ENCODE assay signal across 11 cellular contexts in the genomic region with DNA sequence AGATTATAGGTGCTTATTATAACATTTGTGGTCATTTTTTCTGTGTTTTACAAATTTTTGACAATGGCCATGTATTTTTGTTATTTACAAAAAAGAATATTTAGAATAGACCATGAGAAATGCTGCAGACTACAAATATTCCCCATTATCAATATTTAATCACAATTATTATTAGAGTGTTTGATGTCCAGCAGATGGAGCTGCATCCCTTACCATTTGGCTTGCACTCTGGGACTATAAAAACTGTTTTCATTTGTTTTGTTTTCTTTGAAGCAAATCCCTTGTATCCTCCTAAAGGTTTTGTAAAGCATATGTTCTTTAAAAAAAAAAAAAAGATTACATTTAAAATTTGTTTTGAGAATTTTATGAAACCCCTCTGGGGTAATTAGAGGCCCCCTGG.
DNase-seq lines count a peak whose midpoint lies in the region; ATAC-seq, FAIRE-seq and TF ChIP-seq lines count a peak whose summit lies in the region.
"Had no signal": no experiment of that assay in that cellular context is flagged by ENCODE, and none has a peak within 500 bp of the region (broad histone marks: within the 10 kb centered on the region; RNA-seq: fewer than 3 reads in every experiment).

No MANE protein-coding gene starts in this region.

- no peaks in the 10 kb centered on the region for H3K4me1 ChIP-seq in GM23248 (ENCODE audit: insufficient read depth)
- H3K4me1 ChIP-seq in kidney (ENCODE audit: control insufficient read depth in 1 of 2, insufficient read depth in 1 of 2, low read depth in 1 of 2, low read length in 2 of 2): no peaks in the 10 kb centered on the region
- H3K4me1 ChIP-seq: SJSA1 had no signal

- ATAC-seq in HG02970 (IDR thresholded peaks at IDR 0.05; ENCODE audit: low FRiP score, unreplicated experiment): no peak
- ATAC-seq: activated CD8-positive, alpha-beta memory T cell treated with anti-CD3 and anti-CD28 coated beads, Interleukin-2, amount 10 ng/mL, durations not matched to agents 7 days and 5 days; mucosa of descending colon had no signal

- DNase-seq in AG09319 (ENCODE audit: extremely low read depth, low read depth) (no peak), GM23248 (peak; percentile 43), SW480 (ENCODE audit: low spot score) (peak; percentile 3), kidney (no peak), amniotic stem cell (lab: John Stamatoyannopoulos, UW) (no peak), coronary artery (ENCODE audit: low spot score) (no peak), HuH-7.5 (ENCODE audit: low spot score) (no peak)
- DNase-seq: activated CD8-positive, alpha-beta memory T cell treated with anti-CD3 and anti-CD28 coated beads, Interleukin-2, amount 10 ng/mL, durations not matched to agents 7 days and 5 days; mucosa of descending colon had no signal

- TF ChIP-seq CTCF in AG09319 (IDR thresholded peaks at IDR 0.05; ENCODE audit: low read depth, low read length) (peak; percentile 20), kidney (IDR thresholded peaks at IDR 0.05; ENCODE audit: borderline replicate concordance, extremely low read depth, insufficient read depth) (no peak), coronary artery (IDR thresholded peaks at IDR 0.05) (no peak)

- no peak overlapping the region for H3K27ac ChIP-seq in GM23248
- no peak overlapping the region for H3K27ac ChIP-seq in kidney (ENCODE audit: low read depth in 2 of 2, low read length in 2 of 2)
- no peak overlapping the region for H3K27ac ChIP-seq in coronary artery
- H3K27ac ChIP-seq: SJSA1 had no signal

- intact Hi-C loops in kidney (cut with DNase I): no loop called here

- no peaks in the 10 kb centered on the region for H3K9me2 ChIP-seq in GM23248 (ENCODE audit: insufficient read depth)

- no peaks in the 10 kb centered on the region for H3K79me2 ChIP-seq in GM23248 (ENCODE audit: insufficient read depth)

- H3F3A ChIP-seq in GM23248 (ENCODE audit: insufficient read depth): no peaks in the 10 kb centered on the region

- H3K4me2 ChIP-seq in GM23248 (ENCODE audit: unreplicated experiment): no peak overlapping the region

- H4K20me1 ChIP-seq in GM23248 (ENCODE audit: insufficient read depth): no peaks in the 10 kb centered on the region

- H3K9me3 ChIP-seq in GM23248 (ENCODE audit: low read depth): no peaks in the 10 kb centered on the region
- no peaks in the 10 kb centered on the region for H3K9me3 ChIP-seq in kidney (ENCODE audit: control insufficient read depth in 1 of 2, low read length in 2 of 2)
- H3K9me3 ChIP-seq: mucosa of descending colon, SJSA1 had no signal

- in situ Hi-C loops in GM23248 (cut with MboI): loop anchor here (25.0 kb wide), 1 partner anchor 611 kb away; no protein-coding TSS in a partner anchor

- no peaks in the 10 kb centered on the region for H3K36me3 ChIP-seq in GM23248 (ENCODE audit: low read depth)
- H3K36me3 ChIP-seq in kidney (ENCODE audit: control insufficient read depth in 1 of 2, insufficient read depth in 2 of 2, low read length in 2 of 2): no peaks in the 10 kb centered on the region
- H3K36me3 ChIP-seq: SJSA1 had no signal

- peak; percentile 86 for FAIRE-seq in kidney (lab: Jason Lieb, UNC)

- H2AFZ ChIP-seq in GM23248: no peak overlapping the region

- no peaks in the 10 kb centered on the region for H3K27me3 ChIP-seq in GM23248 (replicated peaks; ENCODE audit: insufficient read depth)
- H3K27me3 ChIP-seq: SJSA1 had no signal

- no peak overlapping the region for H3K9ac ChIP-seq in GM23248
- no peak overlapping the region for H3K9ac ChIP-seq in kidney (ENCODE audit: low read length in 2 of 2)

- H3K4me3 ChIP-seq in GM23248 (no peak overlapping the region), kidney (ENCODE audit: low read length in 2 of 2) (no peak overlapping the region), coronary artery (no peak overlapping the region)
- H3K4me3 ChIP-seq: mucosa of descending colon, SJSA1 had no signal

Comparison
In these comparisons a context has a peak if more than half of its experiments do, and no peak if none do; other contexts are left out.
1. DNase-seq: peak in GM23248 (single experiment) and SW480 (single experiment); none in AG09319 (single experiment), kidney (single experiment), amniotic stem cell (single experiment), coronary artery (single experiment) and HuH-7.5 (single experiment).